16 cellular contexts compared by ENCODE assay signal in the genomic region with DNA sequence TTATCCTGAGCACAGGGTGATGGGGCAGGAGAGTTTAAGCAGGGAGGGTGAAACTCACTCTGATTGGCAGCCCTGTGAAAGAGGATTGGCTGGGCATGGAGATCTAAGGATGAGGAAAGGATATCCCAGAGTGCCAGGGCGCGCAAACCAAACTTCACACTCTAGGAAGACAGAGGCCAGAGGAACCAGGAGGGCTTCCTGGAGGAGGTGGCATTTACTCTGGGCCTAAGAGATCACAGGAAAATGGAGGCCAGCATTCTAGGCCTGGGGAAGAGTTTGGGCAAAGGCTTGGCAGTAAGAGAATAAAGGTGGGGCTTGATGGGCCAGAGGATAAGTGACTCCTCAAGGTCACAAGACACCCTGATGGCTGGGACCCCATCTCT. TPM values are rescaled to one million over a fixed set of nuclear protein-coding genes. Genes with fewer than 3 reads are reported as not detected.
DNase-seq lines count a peak whose midpoint lies in the region; ATAC-seq, FAIRE-seq and TF ChIP-seq lines count a peak whose summit lies in the region.
"Had no signal": no experiment of that assay in that cellular context is flagged by ENCODE, and none has a peak within 500 bp of the region (broad histone marks: within the 10 kb centered on the region; RNA-seq: fewer than 3 reads in every experiment).

No MANE protein-coding gene starts in this region.

- POLR2A ChIA-PET in GM12878 (lab: Charles Lee), result interaction anchor here (0.6 to 6.2 kb wide), 9 partner anchors 18 to 409 kb away, joined by 3 to 51 read pairs (median 11); partner anchors contain the start of gene CSF2RB

- TF ChIP-seq POLR2A in GM12878 (IDR thresholded peaks at IDR 0.05; ENCODE audit: low read depth, low read length), result no peak

- no peak for TF ChIP-seq EP300 in GM12878 (IDR thresholded peaks at IDR 0.05; ENCODE audit: borderline replicate concordance in 1 of 2, control insufficient read depth in 1 of 2, low read depth in 2 of 2, low read length in 2 of 2)

- peak overlapping the region; percentile 82 for H3K27ac ChIP-seq in MM.1S (ENCODE audit: low read length)
- peak overlapping the region; percentile 98 for H3K27ac ChIP-seq in GM12878 (ENCODE audit: control insufficient read depth, insufficient read depth)
- peak overlapping the region in 20 of 21 experiments; percentile 28 to 89 (median 77) for H3K27ac ChIP-seq in skin epidermis
- H3K27ac ChIP-seq: foreskin keratinocyte, uterus had no signal

- H3F3A ChIP-seq in MM.1S (ENCODE audit: insufficient read depth, low read length), result peaks cover 37% of the 10 kb centered on the region

- H3K27me3 ChIP-seq in MM.1S (replicated peaks; ENCODE audit: insufficient read depth, low read length), result no peaks in the 10 kb centered on the region
- H3K27me3 ChIP-seq in GM12878 (replicated peaks in 1 of 2; ENCODE audit: control insufficient read depth in 2 of 2, insufficient read depth in 2 of 2, low read length in 1 of 2), result no peaks in the 10 kb centered on the region
- H3K27me3 ChIP-seq: sigmoid colon, uterus had no signal

- H3K36me3 Mint-ChIP-seq in activated CD4-positive, alpha-beta T cell treated with anti-CD3 and anti-CD28 coated beads, Interleukin-2, amount 10 ng/mL, durations not matched to agents 24 days and 14 days (ENCODE audit: low read depth), result peaks cover 13% of the 10 kb centered on the region

- FAIRE-seq in GM12878 (lab: Jason Lieb, UNC), result no peak
- FAIRE-seq: H1, HepG2 had no signal

- SMC1A ChIA-PET in GM12878 (lab: Charles Lee; ENCODE audit: uncharacterized antibody, unreplicated experiment), result interaction anchor here (0.8 to 8.7 kb wide), 12 partner anchors 13 to 400 kb away, joined by 3 to 72 read pairs (median 8); partner anchors contain the start of gene CSF2RB

- in situ Hi-C loops in GM12878 (cut with MboI), result no loop called here

- no peak for TF ChIP-seq RAD21 in GM12878 (IDR thresholded peaks at IDR 0.05; ENCODE audit: insufficient read depth, low read depth, low read length)

- intact Hi-C loops in activated CD4-positive, alpha-beta T cell treated with anti-CD3 and anti-CD28 coated beads, Interleukin-2, amount 10 ng/mL, durations not matched to agents 24 days and 14 days (cut with micrococcal nuclease), result loop anchor here (2.0 kb wide), 1 partner anchor 338 kb away; no protein-coding TSS in a partner anchor
- intact Hi-C loops in GM12878 (cut with micrococcal nuclease; ENCODE audit: unreplicated experiment), result loop anchor here (5.0 kb wide), 2 partner anchors 302 to 333 kb away; partner anchors contain the start of gene EIF3D

- RAD21 ChIA-PET in GM12878 (lab: Charles Lee; ENCODE audit: unreplicated experiment), result interaction anchor here (1.0 to 8.5 kb wide), 9 partner anchors 14 to 730 kb away, joined by 3 to 94 read pairs (median 14); partner anchors contain the start of gene CSF2RB

- no peaks in the 10 kb centered on the region for H3K27me3 Mint-ChIP-seq in activated CD4-positive, alpha-beta T cell treated with anti-CD3 and anti-CD28 coated beads, Interleukin-2, amount 10 ng/mL, durations not matched to agents 24 days and 14 days

- peak overlapping the region; percentile 55; the same call in 1 of the 2 replicates for H3K4me2 ChIP-seq in MM.1S (ENCODE audit: low read depth, low read length)
- peak overlapping the region; percentile 100 for H3K4me2 ChIP-seq in GM12878 (ENCODE audit: control insufficient read depth, insufficient read depth)

- H3K79me2 ChIP-seq in MM.1S (ENCODE audit: low read length), result peaks cover 10% of the 10 kb centered on the region; the same call in 1 of the 2 replicates
- H3K79me2 ChIP-seq in GM12878 (ENCODE audit: control insufficient read depth, insufficient read depth, low read length), result peaks cover 11% of the 10 kb centered on the region

- H3K4me3 Mint-ChIP-seq in activated CD4-positive, alpha-beta T cell treated with anti-CD3 and anti-CD28 coated beads, Interleukin-2, amount 10 ng/mL, durations not matched to agents 24 days and 14 days, result peak overlapping the region; percentile 76

- H3K4me1 ChIP-seq in MM.1S (ENCODE audit: low read length) (peaks cover 54% of the 10 kb centered on the region), GM12878 (ENCODE audit: control insufficient read depth, insufficient read depth, low read length) (peaks cover 68% of the 10 kb centered on the region)

- WGBS in GM12878 (ENCODE audit: insufficient coverage, insufficient replicate concordance, low lambda C conversion rate, missing lambda C conversion rate), result 97% methylated on average over 2 of the region's 2 CpGs

- H3K36me3 ChIP-seq in MM.1S (replicated peaks; ENCODE audit: insufficient read depth, low read length), result no peaks in the 10 kb centered on the region
- H3K36me3 ChIP-seq in GM12878 (ENCODE audit: control insufficient read depth in 2 of 2, insufficient read depth in 2 of 2, low read length in 1 of 2), result peaks cover 0 to 2% of the 10 kb centered on the region in 2 experiments; a peak in 2 of 4 replicates
- H3K36me3 ChIP-seq: sigmoid colon, uterus had no signal

- H2AFZ ChIP-seq in MM.1S (ENCODE audit: low read length), result peak overlapping the region; percentile 64
- peak overlapping the region; percentile 63 for H2AFZ ChIP-seq in GM12878 (ENCODE audit: control insufficient read depth, low read depth, low read length)

- peaks cover 64% of the 10 kb centered on the region for H3K4me1 Mint-ChIP-seq in activated CD4-positive, alpha-beta T cell treated with anti-CD3 and anti-CD28 coated beads, Interleukin-2, amount 10 ng/mL, durations not matched to agents 24 days and 14 days

- BruUV-seq in GM12878 (replicated peaks; lab: Mats Ljungman, UMichigan), result TSS peak; percentile 50

- no peaks in the 10 kb centered on the region for H3K9me3 Mint-ChIP-seq in activated CD4-positive, alpha-beta T cell treated with anti-CD3 and anti-CD28 coated beads, Interleukin-2, amount 10 ng/mL, durations not matched to agents 24 days and 14 days

- H3K9ac ChIP-seq in MM.1S (ENCODE audit: low read length) (peak overlapping the region; percentile 68; the same call in 1 of the 2 replicates), GM12878 (ENCODE audit: control insufficient read depth, insufficient read depth, low read length) (peak overlapping the region; percentile 85)

- H4K20me1 ChIP-seq in MM.1S (ENCODE audit: insufficient read depth, low read length) (no peaks in the 10 kb centered on the region), GM12878 (ENCODE audit: control insufficient read depth, insufficient read depth) (no peaks in the 10 kb centered on the region)

- H3K9me3 ChIP-seq in MM.1S (replicated peaks; ENCODE audit: insufficient read depth, low read length) (no peaks in the 10 kb centered on the region), GM12878 (replicated peaks; ENCODE audit: control insufficient read depth, insufficient read depth, low read length) (no peaks in the 10 kb centered on the region)
- H3K9me3 ChIP-seq: sigmoid colon, uterus had no signal

- ATAC-seq in GM12878 (no peak), GM19023 (IDR thresholded peaks at IDR 0.05; ENCODE audit: unreplicated experiment) (no peak), HG03045 (IDR thresholded peaks at IDR 0.05; ENCODE audit: unreplicated experiment) (no peak)
- ATAC-seq: HepG2 had no signal

- no peak for TF ChIP-seq CTCF in MM.1S (IDR thresholded peaks at IDR 0.05; ENCODE audit: low read length)
- no peak for TF ChIP-seq CTCF in GM12878 (IDR thresholded peaks at IDR 0.05 in 2 of 3, conservative IDR thresholded peaks at IDR 0.05 in 1 of 3; ENCODE audit: control insufficient read depth in 2 of 3, extremely low read depth in 1 of 3, insufficient read depth in 1 of 3, low read depth in 3 of 3, low read length in 3 of 3)

- peak overlapping the region; percentile 97 for H3K27ac Mint-ChIP-seq in activated CD4-positive, alpha-beta T cell treated with anti-CD3 and anti-CD28 coated beads, Interleukin-2, amount 10 ng/mL, durations not matched to agents 24 days and 14 days

- H3K4me3 ChIP-seq in MM.1S (ENCODE audit: low read length) (peak overlapping the region; percentile 41; the same call in 1 of the 2 replicates), GM12878 (no peak overlapping the region), skin epidermis (peak overlapping the region in 1 of 7 experiments; percentile 16)
- H3K4me3 ChIP-seq: uterus had no signal

- DNase-seq in activated CD4-positive, alpha-beta T cell treated with anti-CD3 and anti-CD28 coated beads, Interleukin-2, amount 10 ng/mL, durations not matched to agents 24 days and 14 days, result no peak
- DNase-seq in activated CD4-positive, alpha-beta T cell treated with anti-CD3 and anti-CD28 coated beads for 48 hours, result no peak
- DNase-seq in MM.1S, result no peak
- DNase-seq in GM12878 (ENCODE audit: low read depth, low spot score), result no peak
- no peak for DNase-seq in hepatic stellate cell (ENCODE audit: low spot score)
- DNase-seq: mesenchymal stem cell, NCI-H1092 treated with DMSO at 0.1 percent for 48 hours, uterus had no signal

- CTCF ChIA-PET in GM12878 (lab: Yijun Ruan, JAX), result interaction anchor here (0.7 to 12.7 kb wide), 12 partner anchors 14 to 339 kb away, joined by 3 to 310 read pairs (median 8); partner anchors contain the start of gene CSF2RB

- no peaks in the 10 kb centered on the region for H3K9me2 ChIP-seq in MM.1S (replicated peaks; ENCODE audit: insufficient read depth, low read length)

RNA-seq across cellular contexts. Expression of gene NCF4, which starts 0.4 kb away (rescaled TPM):
- 12.3 and 13.6 TPM in 2 replicates for total RNA-seq in activated CD4-positive, alpha-beta T cell treated with anti-CD3 and anti-CD28 coated beads, Interleukin-2, amount 10 ng/mL, durations not matched to agents 24 days and 14 days
- 26.0 and 26.7 TPM in 2 replicates for total RNA-seq in GM12878 (2013; cell fraction: nucleolus; rRNA removed)
- 91.2 and 96.2 TPM in 2 replicates for total RNA-seq in GM12878 (2014; rRNA removed)
- total RNA-seq in GM12878 (2014; rRNA removed; fragmentation: Illumina TruSeq; extraction: Trizol), result 58.5 and 59.3 TPM in 2 replicates
- 65.6 and 66.5 TPM in 2 replicates for total RNA-seq in GM12878 (2021)
- polyA plus RNA-seq in GM12878 (2011; ENCODE audit: low read depth), result 15.4 TPM
- 74.5 and 136 TPM in 2 replicates for polyA plus RNA-seq in GM12878 (2011; rRNA removed)
- polyA plus RNA-seq in GM12878 (2011; cell fraction: cytosol; rRNA removed), result 163 and 194 TPM in 2 replicates
- polyA plus RNA-seq in GM12878 (2011; cell fraction: nucleus; rRNA removed), result 239 and 247 TPM in 2 replicates
- 24.0 and 30.9 TPM in 2 replicates for polyA plus RNA-seq in GM12878 (2012)
- polyA plus RNA-seq in GM12878 (2014; fragmentation: Illumina TruSeq; extraction: Trizol), result 24.9 and 56.8 TPM in 2 replicates
- 10 to 100 TPM; 22.9 to 29.8 TPM for polyA plus RNA-seq in GM12878 (2014; fragmentation: Nextera tagmentation; extraction: Ambion mirVana)
- polyA plus RNA-seq in GM12878 (2014; rRNA removed), result 82.2 and 90.3 TPM in 2 replicates
- 10 to 100 TPM; 78.5 to 84.5 TPM for polyA plus RNA-seq in GM12878 (2016; fragmentation: Nextera tagmentation; extraction: Ambion mirVana)
- 76.7 and 132 TPM in 2 replicates for polyA minus RNA-seq in GM12878 (2011; rRNA and poly(A)+ RNA removed)
- polyA minus RNA-seq in GM12878 (2011; cell fraction: cytosol; rRNA and poly(A)+ RNA removed), result 33.1 and 37.9 TPM in 2 replicates
- 27.1 and 35.8 TPM in 2 replicates for polyA minus RNA-seq in GM12878 (2011; cell fraction: nucleus; rRNA and poly(A)+ RNA removed)
- total RNA-seq: foreskin keratinocyte, H1, HepG2, SK-MEL-5 had no signal
- polyA plus RNA-seq: foreskin keratinocyte, HepG2 had no signal

RNA-seq across cellular contexts. Expression of gene PVALB, which starts 43.6 kb away (rescaled TPM):
- total RNA-seq in activated CD4-positive, alpha-beta T cell treated with anti-CD3 and anti-CD28 coated beads, Interleukin-2, amount 10 ng/mL, durations not matched to agents 24 days and 14 days, result not detected in 2 replicates
- total RNA-seq in GM12878 (2013; cell fraction: nucleolus; rRNA removed), result not detected in 2 replicates
- total RNA-seq in GM12878 (2014; rRNA removed) (not detected in 2 replicates), GM12878 (2014; rRNA removed; fragmentation: Illumina TruSeq; extraction: Trizol) (not detected in 2 replicates), GM12878 (2021) (not detected in 2 replicates)
- polyA plus RNA-seq in GM12878 (2011; ENCODE audit: low read depth), result not detected
- polyA plus RNA-seq in GM12878 (2011; rRNA removed) (not detected in 2 replicates), GM12878 (2014; fragmentation: Illumina TruSeq; extraction: Trizol) (not detected in 2 replicates), GM12878 (2014; fragmentation: Nextera tagmentation; extraction: Ambion mirVana) (not detected), GM12878 (2014; rRNA removed) (not detected in 2 replicates), GM12878 (2016; fragmentation: Nextera tagmentation; extraction: Ambion mirVana) (not detected)
- not detected in 2 replicates for polyA plus RNA-seq in GM12878 (2011; cell fraction: cytosol; rRNA removed)
- not detected in 2 replicates for polyA plus RNA-seq in GM12878 (2011; cell fraction: nucleus; rRNA removed)
- polyA plus RNA-seq in GM12878 (2012), result not detected in 2 replicates
- not detected in 2 replicates for polyA minus RNA-seq in GM12878 (2011; rRNA and poly(A)+ RNA removed)
- polyA minus RNA-seq in GM12878 (2011; cell fraction: cytosol; rRNA and poly(A)+ RNA removed), result not detected in 2 replicates
- not detected in 2 replicates for polyA minus RNA-seq in GM12878 (2011; cell fraction: nucleus; rRNA and poly(A)+ RNA removed)
- total RNA-seq: foreskin keratinocyte, HepG2, sigmoid colon, SK-MEL-5 had no signal
- polyA plus RNA-seq: foreskin keratinocyte, HepG2, sigmoid colon had no signal

RNA-seq across cellular contexts. Expression of gene CSF2RB, which starts 53.0 kb away (rescaled TPM):
- 5.0 and 5.2 TPM in 2 replicates for total RNA-seq in activated CD4-positive, alpha-beta T cell treated with anti-CD3 and anti-CD28 coated beads, Interleukin-2, amount 10 ng/mL, durations not matched to agents 24 days and 14 days
- 70.3 and 76.1 TPM in 2 replicates for total RNA-seq in GM12878 (2013; cell fraction: nucleolus; rRNA removed)
- total RNA-seq in GM12878 (2014; rRNA removed) (9.4 and 10.1 TPM in 2 replicates), GM12878 (2014; rRNA removed; fragmentation: Illumina TruSeq; extraction: Trizol) (4.5 and 5.1 TPM in 2 replicates), GM12878 (2021) (8.9 and 9.4 TPM in 2 replicates)
- polyA plus RNA-seq in GM12878 (2011; ENCODE audit: low read depth), result 3.2 TPM
- polyA plus RNA-seq in GM12878 (2011; rRNA removed) (11.2 and 12.5 TPM in 2 replicates), GM12878 (2014; fragmentation: Illumina TruSeq; extraction: Trizol) (3.3 and 5.6 TPM in 2 replicates), GM12878 (2014; fragmentation: Nextera tagmentation; extraction: Ambion mirVana) (1 to 10 TPM in 1 of 2 experiments, under 1 TPM in 1; 0.82 to 1.5 TPM), GM12878 (2014; rRNA removed) (9.9 and 10.7 TPM in 2 replicates), GM12878 (2016; fragmentation: Nextera tagmentation; extraction: Ambion mirVana) (1 to 10 TPM; 2.7 to 3.5 TPM)
- polyA plus RNA-seq in GM12878 (2011; cell fraction: cytosol; rRNA removed), result 9.3 and 12.2 TPM in 2 replicates
- polyA plus RNA-seq in GM12878 (2011; cell fraction: nucleus; rRNA removed), result 42.1 and 51.7 TPM in 2 replicates
- polyA plus RNA-seq in GM12878 (2012), result 8.3 and 8.6 TPM in 2 replicates
- 10.5 and 25.9 TPM in 2 replicates for polyA minus RNA-seq in GM12878 (2011; rRNA and poly(A)+ RNA removed)
- 5.3 and 5.5 TPM in 2 replicates for polyA minus RNA-seq in GM12878 (2011; cell fraction: cytosol; rRNA and poly(A)+ RNA removed)
- 11.3 and 11.5 TPM in 2 replicates for polyA minus RNA-seq in GM12878 (2011; cell fraction: nucleus; rRNA and poly(A)+ RNA removed)
- total RNA-seq: foreskin keratinocyte, H1, HepG2, SK-MEL-5 had no signal
- polyA plus RNA-seq: foreskin keratinocyte, H1, HepG2 had no signal
